26 cellular contexts compared by ENCODE assay signal in genomic region chr20:40258931-40259330, GRCh38.
"Had no signal": no experiment of that assay in that cellular context is flagged by ENCODE, and none has a peak within 500 bp of the region (broad histone marks: within the 10 kb centered on the region; RNA-seq: fewer than 3 reads in every experiment).

No MANE protein-coding gene starts in this region.

- ATAC-seq: stimulated activated effector memory CD8-positive, alpha-beta T cell treated with anti-CD3 and anti-CD28 coated beads, Interleukin-12 subunit alpha, Interleukin-12 subunit beta, amount 100 ng/mL, for 72 hours; stimulated activated memory B cell treated with anti-CD40 and anti-IgM and Interleukin-4, amounts not matched to agents 10 μg/mL and 1 μg/mL and 100 μg/mL, for 72 hours; stimulated activated naive B cell treated with anti-CD40 and anti-IgM and Interleukin-4, amounts not matched to agents 10 μg/mL and 1 μg/mL and 100 μg/mL, for 72 hours; stimulated activated naive CD8-positive, alpha-beta T cell treated with anti-CD3 and anti-CD28 coated beads, Interleukin-15, amount 100 ng/mL, for 72 hours; stimulated activated naive CD8-positive, alpha-beta T cell treated with anti-CD3 and anti-CD28 coated beads, Interleukin-15, Interleukin-2, amounts not matched to agents 100 U/mL and 50 U/mL, for 24 hours; upper lobe of right lung had no signal

- DNase-seq: stimulated activated CD4-positive, alpha-beta T cell treated with anti-CD3 and anti-CD28 coated beads, Interleukin-2, amount 100 ng/mL, for 48 hours; stimulated activated CD4-positive, alpha-beta T cell treated with anti-CD3 and anti-CD28 coated beads, Interleukin-4, amount 100 ng/mL, for 1 hour; stimulated activated CD4-positive, alpha-beta T cell treated with anti-CD3 and anti-CD28 coated beads, Interleukin-4, amount 100 ng/mL, for 24 hours; stimulated activated CD4-positive, alpha-beta T cell treated with anti-CD3 and anti-CD28 coated beads, Interleukin-4, amount 100 ng/mL, for 4 hours; stimulated activated CD8-positive, alpha-beta memory T cell treated with anti-CD3 and anti-CD28 coated beads, Interleukin-4, amount 100 ng/mL, for 48 hours; stimulated activated naive B cell treated with anti-CD40 and anti-IgM and Interleukin-4, amounts not matched to agents 10 μg/mL and 1 μg/mL and 100 μg/mL, for 72 hours; stimulated activated naive CD4-positive, alpha-beta T cell; stimulated activated naive CD4-positive, alpha-beta T cell treated with Interleukin-2 at 50 U/mL for 16 hours; stimulated activated naive CD8-positive, alpha-beta T cell treated with anti-CD3 and anti-CD28 coated beads, Interleukin-15, amount 100 ng/mL, for 72 hours; stimulated activated naive CD8-positive, alpha-beta T cell treated with anti-CD3 and anti-CD28 coated beads, Interleukin-15, Interleukin-2, amounts not matched to agents 100 U/mL and 50 U/mL, for 24 hours; stomach; substantia nigra; testis; thyroid gland; tibial artery; transverse colon; upper lobe of left lung; upper lobe of right lung; uterus had no signal

- H3K4me1 ChIP-seq: stomach, testis, tibial artery, transverse colon, upper lobe of left lung, upper lobe of right lung, uterus had no signal

- H3K36me3 ChIP-seq: stomach, suprapubic skin, thoracic aorta, thyroid gland, tibial artery, tibial nerve, transverse colon, upper lobe of left lung, upper lobe of right lung, uterus, vagina had no signal

- H3K9me3 ChIP-seq: stomach, suprapubic skin, testis, thoracic aorta, thyroid gland, tibial artery, tibial nerve, transverse colon, upper lobe of left lung, upper lobe of right lung, uterus, vagina had no signal

- H3K4me3 ChIP-seq: stomach, suprapubic skin, testis, thoracic aorta, thyroid gland, tibial artery, tibial nerve, transverse colon, upper lobe of left lung, upper lobe of right lung, uterus, vagina had no signal

- H3K27ac ChIP-seq: stomach, suprapubic skin, testis, thoracic aorta, thyroid gland, tibial artery, tibial nerve, transverse colon, upper lobe of left lung, upper lobe of right lung, uterus, vagina had no signal

- H3K27me3 ChIP-seq: stomach, suprapubic skin, testis, thyroid gland, tibial artery, tibial nerve, transverse colon, upper lobe of left lung, upper lobe of right lung, uterus, vagina had no signal

- FAIRE-seq: urothelium cell line had no signal
